13 cellular contexts compared by ENCODE assay signal in genomic region chr1:93672477-93673158, GRCh38. TPM values are rescaled to one million over a fixed set of nuclear protein-coding genes. Genes with fewer than 3 reads are reported as not detected.
DNase-seq lines count a peak whose midpoint lies in the region; ATAC-seq and TF ChIP-seq lines count a peak whose summit lies in the region.
"Had no signal": no experiment of that assay in that cellular context is flagged by ENCODE, and none has a peak within 500 bp of the region (broad histone marks: within the 10 kb centered on the region; RNA-seq: fewer than 3 reads in every experiment).

No MANE protein-coding gene starts in this region.

- intact Hi-C loops in Calu3 (cut with micrococcal nuclease; ENCODE audit: unreplicated experiment) (loop anchor here (5.0 kb wide), 1 partner anchor 40 kb away; no protein-coding TSS in a partner anchor), left lung (cut with DNase I) (no loop called here)

- H3K27me3 ChIP-seq in adipocyte (replicated peaks; ENCODE audit: control insufficient read depth, insufficient read depth, low read length) (no peaks in the 10 kb centered on the region), left lung (no peaks in the 10 kb centered on the region)
- H3K27me3 ChIP-seq: ovary had no signal

- H3K36me3 ChIP-seq in adipocyte (ENCODE audit: control insufficient read depth, insufficient read depth, low read length, severe bottlenecking) (peaks cover 42% of the 10 kb centered on the region), left lung (peaks cover 0 to 3% of the 10 kb centered on the region in 2 donors)
- H3K36me3 ChIP-seq: ovary had no signal

- H3K9me3 ChIP-seq in adipocyte (ENCODE audit: control insufficient read depth, low read length): no peaks in the 10 kb centered on the region
- no peaks in the 10 kb centered on the region for H3K9me3 ChIP-seq in left lung
- H3K9me3 ChIP-seq: ovary had no signal

- CTCF ChIA-PET in Calu3 (lab: Charles Lee): interaction anchor here (0.6 to 3.1 kb wide), 9 partner anchors 9 to 368 kb away, joined by 3 to 15 read pairs (median 5); partner anchors contain the start of gene BCAR3

- TF ChIP-seq CTCF in Calu3 (IDR thresholded peaks at IDR 0.05; ENCODE audit: unreplicated experiment) (no peak), left lung (IDR thresholded peaks at IDR 0.05) (no peak)

- peaks cover 60% of the 10 kb centered on the region for H3K4me1 Mint-ChIP-seq in Calu3 (ENCODE audit: low read depth, unreplicated experiment)
- peaks cover 33% of the 10 kb centered on the region for H3K4me1 Mint-ChIP-seq in stimulated activated memory B cell treated with anti-CD40 and anti-IgM and Interleukin-4, amounts not matched to agents 10 μg/mL and 1 μg/mL and 100 μg/mL, for 72 hours

- H3K36me3 Mint-ChIP-seq in Calu3 (ENCODE audit: insufficient read depth, unreplicated experiment): peaks cover 12% of the 10 kb centered on the region
- H3K36me3 Mint-ChIP-seq in stimulated activated memory B cell treated with anti-CD40 and anti-IgM and Interleukin-4, amounts not matched to agents 10 μg/mL and 1 μg/mL and 100 μg/mL, for 72 hours: peaks cover 57% of the 10 kb centered on the region
- H3K36me3 Mint-ChIP-seq: CD4-positive, alpha-beta memory T cell had no signal

- H3K4me1 ChIP-seq in adipocyte (ENCODE audit: control insufficient read depth, insufficient read depth, low read length) (peaks cover 83% of the 10 kb centered on the region), left lung (peaks cover 50 to 71% of the 10 kb centered on the region in 2 donors)

- H3K9ac ChIP-seq in adipocyte (ENCODE audit: low read length): peak overlapping the region; percentile 28

- H3K4me3 Mint-ChIP-seq in Calu3 (ENCODE audit: low read depth, unreplicated experiment): peak overlapping the region; percentile 20
- no peak overlapping the region for H3K4me3 Mint-ChIP-seq in stimulated activated memory B cell treated with anti-CD40 and anti-IgM and Interleukin-4, amounts not matched to agents 10 μg/mL and 1 μg/mL and 100 μg/mL, for 72 hours
- H3K4me3 Mint-ChIP-seq: CD4-positive, alpha-beta memory T cell; T-helper 17 cell had no signal

- ATAC-seq in left lung (peak; percentile 49), HG02759 (IDR thresholded peaks at IDR 0.05; ENCODE audit: unreplicated experiment) (no peak)
- no peak for ATAC-seq in stimulated activated memory B cell treated with anti-CD40 and anti-IgM and Interleukin-4, amounts not matched to agents 10 μg/mL and 1 μg/mL and 100 μg/mL, for 72 hours
- ATAC-seq: T-helper 17 cell had no signal

- no peaks in the 10 kb centered on the region for H3K27me3 Mint-ChIP-seq in Calu3 (ENCODE audit: unreplicated experiment)
- no peaks in the 10 kb centered on the region for H3K27me3 Mint-ChIP-seq in stimulated activated memory B cell treated with anti-CD40 and anti-IgM and Interleukin-4, amounts not matched to agents 10 μg/mL and 1 μg/mL and 100 μg/mL, for 72 hours

- no peaks in the 10 kb centered on the region for H3K9me3 Mint-ChIP-seq in Calu3 (ENCODE audit: low read depth, unreplicated experiment)
- no peaks in the 10 kb centered on the region for H3K9me3 Mint-ChIP-seq in stimulated activated memory B cell treated with anti-CD40 and anti-IgM and Interleukin-4, amounts not matched to agents 10 μg/mL and 1 μg/mL and 100 μg/mL, for 72 hours
- H3K9me3 Mint-ChIP-seq: CD4-positive, alpha-beta memory T cell had no signal

- peak overlapping the region; percentile 66 for H3K27ac Mint-ChIP-seq in Calu3 (ENCODE audit: unreplicated experiment)
- H3K27ac Mint-ChIP-seq in stimulated activated memory B cell treated with anti-CD40 and anti-IgM and Interleukin-4, amounts not matched to agents 10 μg/mL and 1 μg/mL and 100 μg/mL, for 72 hours: peak overlapping the region; percentile 44
- H3K27ac Mint-ChIP-seq: T-helper 17 cell had no signal

- in situ Hi-C loops in G401 (cut with HindIII; ENCODE audit: low sequenced_read_pairs): no loop called here

- H3K27ac ChIP-seq in left lung: peak overlapping the region; percentile 64 to 66

- no TSS peak for BruUV-seq in Calu3 (replicated peaks; lab: Mats Ljungman, UMichigan)

- H3K4me3 ChIP-seq in adipocyte (ENCODE audit: low read length) (peak overlapping the region; percentile 33), left lung (no peak overlapping the region)
- H3K4me3 ChIP-seq: ovary had no signal

- DNase-seq in Calu3 (peak; percentile 22), adipocyte (ENCODE audit: low read depth) (no peak), left lung (peak in 1 of 2 donors; percentile 65), GM19240 (ENCODE audit: insufficient read length, low spot score) (no peak), cerebellum (ENCODE audit: low spot score) (no peak), G401 (ENCODE audit: low spot score) (no peak)
- DNase-seq: activated CD4-positive, alpha-beta T cell treated with anti-CD3 and anti-CD28 coated beads, Interleukin-2, amount 50 U/mL, for 1 hour; CD4-positive, alpha-beta memory T cell; MV-4-11; T-helper 17 cell had no signal

RNA-seq across cellular contexts. Expression of gene BCAR3, which starts 9.0 kb away (rescaled TPM):
- 15.6 and 15.7 TPM in 2 replicates for total RNA-seq in Calu3 (2022)
- total RNA-seq in left lung: 10 to 100 TPM; 18.7 to 26.0 TPM
- total RNA-seq in cerebellum: 8.5 TPM
- 2.3 and 3.3 TPM in 2 replicates for total RNA-seq in G401 (2014; rRNA removed; shearing (Covaris generic))
